In the genomic region with DNA sequence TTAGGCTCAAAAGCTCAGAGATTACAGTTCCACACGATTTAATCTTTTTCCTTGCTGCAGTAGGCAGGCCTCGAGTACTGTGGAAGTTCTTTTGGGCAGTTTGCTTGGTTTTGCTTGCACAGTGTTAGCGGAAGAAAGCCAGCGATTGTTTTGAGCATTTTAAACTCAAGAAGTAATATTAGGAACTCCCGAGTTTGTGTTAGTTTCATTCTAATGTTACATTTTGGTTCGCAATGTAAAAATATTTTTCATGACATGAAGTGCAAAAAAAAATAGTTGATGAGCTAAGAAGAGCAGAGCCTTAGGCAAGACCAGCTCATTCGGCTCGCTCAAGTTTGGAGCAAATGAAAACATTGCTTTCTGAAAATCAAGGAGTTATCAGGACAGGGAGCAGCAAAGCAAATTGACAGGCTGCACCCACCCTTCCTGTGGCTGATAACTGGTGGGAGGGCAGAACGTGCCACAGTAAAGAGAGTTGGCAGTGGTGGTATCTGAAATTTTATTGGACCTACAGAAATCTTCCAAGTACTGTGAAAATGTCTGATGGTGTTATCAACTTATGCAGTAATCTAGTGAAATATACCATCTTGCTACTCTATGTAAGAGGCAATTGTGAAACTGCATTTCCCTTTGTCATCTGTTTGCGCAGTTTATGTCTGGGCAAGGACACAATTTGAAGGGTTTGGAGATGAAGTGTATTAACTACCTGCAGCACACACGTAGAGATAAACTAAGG, we compare ENCODE assay signal across 8 cellular contexts. TPM values are rescaled to one million over a fixed set of nuclear protein-coding genes. Genes with fewer than 3 reads are reported as not detected.
DNase-seq lines count a peak whose midpoint lies in the region; ATAC-seq, FAIRE-seq and TF ChIP-seq lines count a peak whose summit lies in the region.

No MANE protein-coding gene starts in this region.

- FAIRE-seq in HepG2 (lab: Jason Lieb, UNC) = no peak

- H3K79me2 ChIP-seq in HepG2 (ENCODE audit: insufficient read depth, low read length) = no peaks in the 10 kb centered on the region

- peaks cover 12% of the 10 kb centered on the region for H3K36me3 Mint-ChIP-seq in activated naive CD8-positive, alpha-beta T cell treated with anti-CD3 and anti-CD28 coated beads, Interleukin-2, amount 10 ng/mL, durations not matched to agents 7 days and 5 days

- DNase-seq in HepG2 (ENCODE audit: low spot score) (no peak), left lung (no peak), HuH-7.5 (ENCODE audit: low spot score) (no peak), SHP77 (lab: John Stamatoyannopoulos, UW) (no peak)
- DNase-seq in activated naive CD8-positive, alpha-beta T cell treated with anti-CD3 and anti-CD28 coated beads, Interleukin-2, amount 10 ng/mL, durations not matched to agents 7 days and 5 days = no peak

- TF ChIP-seq POLR2A in HepG2 (IDR thresholded peaks at IDR 0.05; ENCODE audit: insufficient read depth in 1 of 2, low read depth in 2 of 2, low read length in 2 of 2) = no peak

- peak overlapping the region; percentile 96 for H3K4me3 Mint-ChIP-seq in activated naive CD8-positive, alpha-beta T cell treated with anti-CD3 and anti-CD28 coated beads, Interleukin-2, amount 10 ng/mL, durations not matched to agents 7 days and 5 days

- peaks cover 2 to 39% (median 18%) of the 10 kb centered on the region in 4 donors for H3K4me1 ChIP-seq in liver (ENCODE audit: control insufficient read depth in 4 of 4, insufficient read depth in 4 of 4, low read length in 3 of 4)
- H3K4me1 ChIP-seq in HepG2 (ENCODE audit: insufficient read depth, low read length) = no peaks in the 10 kb centered on the region
- H3K4me1 ChIP-seq in left lung = peaks cover 0 to 58% of the 10 kb centered on the region in 2 donors
- H3K4me1 ChIP-seq in thymus (ENCODE audit: control insufficient read depth, insufficient read depth, low read length) = peaks cover 12% of the 10 kb centered on the region

- H3K9me3 ChIP-seq in liver (ENCODE audit: control insufficient read depth in 4 of 4, low read length in 3 of 4) (no peaks in the 10 kb centered on the region), HepG2 (ENCODE audit: low read length) (no peaks in the 10 kb centered on the region), left lung (no peaks in the 10 kb centered on the region), thymus (ENCODE audit: control insufficient read depth) (no peaks in the 10 kb centered on the region)

- POLR2A ChIA-PET in HepG2 (lab: Yijun Ruan, JAX) = no interaction called here
- POLR2A ChIA-PET in activated naive CD8-positive, alpha-beta T cell treated with anti-CD3 and anti-CD28 coated beads, Interleukin-2, amount 10 ng/mL, durations not matched to agents 7 days and 5 days (lab: Charles Lee) = interaction anchor here (0.9 to 3.5 kb wide), 12 partner anchors 10 to 346 kb away, joined by 3 to 32 read pairs (median 5); no protein-coding TSS in a partner anchor

- H3K9me3 Mint-ChIP-seq in activated naive CD8-positive, alpha-beta T cell treated with anti-CD3 and anti-CD28 coated beads, Interleukin-2, amount 10 ng/mL, durations not matched to agents 7 days and 5 days = no peaks in the 10 kb centered on the region

- peaks cover 42% of the 10 kb centered on the region for H3K4me1 Mint-ChIP-seq in activated naive CD8-positive, alpha-beta T cell treated with anti-CD3 and anti-CD28 coated beads, Interleukin-2, amount 10 ng/mL, durations not matched to agents 7 days and 5 days

- intact Hi-C loops in HepG2 (cut with micrococcal nuclease; ENCODE audit: unreplicated experiment) = no loop called here
- intact Hi-C loops in left lung (cut with DNase I) = no loop called here

- no peak overlapping the region for H2AFZ ChIP-seq in HepG2 (ENCODE audit: low read length)

- no peak for ATAC-seq in HepG2
- ATAC-seq in activated naive CD8-positive, alpha-beta T cell treated with anti-CD3 and anti-CD28 coated beads, Interleukin-2, amount 10 ng/mL, durations not matched to agents 7 days and 5 days (ENCODE audit: low read depth) = peak; percentile 4
- peak; percentile 4 for ATAC-seq in left lung
- no peak for ATAC-seq in GM21723 (IDR thresholded peaks at IDR 0.05; ENCODE audit: unreplicated experiment)

- no peak for TF ChIP-seq CTCF in liver (IDR thresholded peaks at IDR 0.05; ENCODE audit: low read depth, low read length, missing input control)
- no peak for TF ChIP-seq CTCF in HepG2 (CRISPR knock-in tag; IDR thresholded peaks at IDR 0.05)
- TF ChIP-seq CTCF in left lung (IDR thresholded peaks at IDR 0.05) = no peak

- H3K4me3 ChIP-seq in liver (ENCODE audit: low read depth in 1 of 3, low read length in 3 of 3) (peak overlapping the region; percentile 72 to 99 (median 96)), HepG2 (replicated peaks in 1 of 3; ENCODE audit: insufficient read depth in 1 of 3, low read depth in 2 of 3, low read length in 3 of 3) (no peak overlapping the region), left lung (peak overlapping the region; percentile 72 to 82), thymus (ENCODE audit: low read length) (peak overlapping the region; percentile 71)

- TF ChIP-seq EP300 in HepG2 (IDR thresholded peaks at IDR 0.05; ENCODE audit: low read depth in 2 of 2, low read length in 2 of 2) (no peak), HepG2 (CRISPR knock-in tag; IDR thresholded peaks at IDR 0.05; ENCODE audit: borderline replicate concordance) (no peak)

- H3K27ac Mint-ChIP-seq in activated naive CD8-positive, alpha-beta T cell treated with anti-CD3 and anti-CD28 coated beads, Interleukin-2, amount 10 ng/mL, durations not matched to agents 7 days and 5 days = peak overlapping the region; percentile 96

- peak overlapping the region; percentile 48 to 90 for H3K9ac ChIP-seq in liver (ENCODE audit: low read depth in 1 of 2, low read length in 2 of 2)
- H3K9ac ChIP-seq in HepG2 (ENCODE audit: insufficient read depth, low read depth, low read length) = no peak overlapping the region

- no peaks in the 10 kb centered on the region for H3K27me3 Mint-ChIP-seq in activated naive CD8-positive, alpha-beta T cell treated with anti-CD3 and anti-CD28 coated beads, Interleukin-2, amount 10 ng/mL, durations not matched to agents 7 days and 5 days

- CTCF ChIA-PET in HepG2 (lab: Yijun Ruan, JAX; ENCODE audit: low intra/inter-chr PET ratio, low total read pairs) = no interaction called here

- H3K36me3 ChIP-seq in liver (ENCODE audit: control insufficient read depth in 4 of 4, insufficient read depth in 3 of 4, low read depth in 1 of 4, low read length in 3 of 4) (no peaks in the 10 kb centered on the region), HepG2 (replicated peaks in 1 of 2; ENCODE audit: control insufficient read depth in 1 of 2, insufficient read depth in 2 of 2, low read length in 2 of 2) (no peaks in the 10 kb centered on the region), left lung (no peaks in the 10 kb centered on the region), thymus (ENCODE audit: control insufficient read depth, insufficient read depth) (no peaks in the 10 kb centered on the region)

- WGBS in liver = 4% methylated on average over 11 of the region's 11 CpGs
- WGBS in HepG2 (ENCODE audit: low lambda C conversion rate) = 42% methylated on average over 11 of the region's 11 CpGs
- WGBS in thymus = 10% methylated on average over 11 of the region's 11 CpGs

- BruUV-seq in HepG2 (replicated peaks; lab: Mats Ljungman, UMichigan) = no TSS peak

- no peaks in the 10 kb centered on the region for H4K20me1 ChIP-seq in HepG2 (ENCODE audit: insufficient read depth, low read length)

- H3K27me3 ChIP-seq in liver (ENCODE audit: control insufficient read depth in 4 of 4, insufficient read depth in 4 of 4, low read length in 3 of 4) (no peaks in the 10 kb centered on the region), HepG2 (ENCODE audit: control insufficient read depth in 1 of 2, insufficient read depth in 2 of 2, low read length in 2 of 2) (peaks cover 1 to 28% of the 10 kb centered on the region in 2 experiments; a peak in 4 of 5 replicates), left lung (no peaks in the 10 kb centered on the region), thymus (ENCODE audit: control insufficient read depth, insufficient read depth) (no peaks in the 10 kb centered on the region)

- H3K4me2 ChIP-seq in HepG2 (ENCODE audit: low read depth, low read length) = no peak overlapping the region

- H3K27ac ChIP-seq in liver (ENCODE audit: low read depth in 1 of 2, low read length in 2 of 2) = peak overlapping the region; percentile 87 to 92
- H3K27ac ChIP-seq in HepG2 (ENCODE audit: extremely low read length, insufficient read depth, low read length) = no peak overlapping the region
- H3K27ac ChIP-seq in left lung = peak overlapping the region; percentile 84 to 97
- H3K27ac ChIP-seq in thymus (ENCODE audit: low read depth) = peak overlapping the region; percentile 47

- TF ChIP-seq RAD21 in liver (IDR thresholded peaks at IDR 0.05) (no peak), HepG2 (CRISPR knock-in tag; IDR thresholded peaks at IDR 0.05) (no peak)

- in situ Hi-C loops in HepG2 (cut with HindIII; ENCODE audit: extremely low pct_ligation_motif_present, low pct_unique_long_range_greater_than_20kb) = no loop called here

RNA-seq across cellular contexts. Expression of gene PLCL2, which starts 1.4 kb away (rescaled TPM):
- total RNA-seq in liver (10 to 100 TPM; 16.3 to 16.5 TPM), HepG2 (2016; rRNA removed; fragmentation: Illumina TruSeq; extraction: Trizol) (not detected in 2 replicates), left lung (10 to 100 TPM in 1 of 2 donors, 1 to 10 TPM in 1; 7.8 to 10.1 TPM)
- polyA plus RNA-seq in liver (1 to 10 TPM; 1.5 to 2.6 TPM), HepG2 (2011; rRNA removed) (not detected in 2 replicates), thymus (7.0 TPM)
- total RNA-seq in HepG2 (2016; cell fraction: cytosol; rRNA removed; fragmentation: Illumina TruSeq; extraction: Trizol; ENCODE audit: low read depth) = not detected in 2 replicates
- total RNA-seq in HepG2 (2016; cell fraction: insoluble cytoplasmic fraction; rRNA removed; fragmentation: Illumina TruSeq; extraction: Trizol) = 0.04 TPM in 1 of 2 replicates, not detected in the other
- not detected in 2 replicates for total RNA-seq in HepG2 (2016; cell fraction: membrane; rRNA removed; fragmentation: Illumina TruSeq; extraction: Trizol)
- total RNA-seq in HepG2 (2016; cell fraction: nucleus; rRNA removed; fragmentation: Illumina TruSeq; extraction: Trizol) = not detected in 2 replicates
- polyA plus RNA-seq in HepG2 (2011; cell fraction: cytosol; rRNA removed) = not detected in 2 replicates
- polyA plus RNA-seq in HepG2 (2011; cell fraction: nucleus; rRNA removed) = not detected in 2 replicates
- polyA plus RNA-seq in HepG2 (2012) = not detected in 2 replicates
- polyA plus RNA-seq in HepG2 (2016; cell fraction: cytosol; fragmentation: Illumina TruSeq; extraction: Trizol; ENCODE audit: low read depth) = not detected in 2 replicates
- polyA plus RNA-seq in HepG2 (2016; cell fraction: insoluble cytoplasmic fraction; fragmentation: Illumina TruSeq; extraction: Trizol; ENCODE audit: low read depth) = not detected in 2 replicates
- not detected in 2 replicates for polyA plus RNA-seq in HepG2 (2016; cell fraction: membrane; fragmentation: Illumina TruSeq; extraction: Trizol; ENCODE audit: low read depth)
- not detected in 2 replicates for polyA plus RNA-seq in HepG2 (2016; cell fraction: nucleus; fragmentation: Illumina TruSeq; extraction: Trizol; ENCODE audit: insufficient read depth, low read depth)
- 5.6 TPM in 1 of 2 replicates, not detected in the other for polyA minus RNA-seq in HepG2 (2011; rRNA and poly(A)+ RNA removed; ENCODE audit: low replicate concordance)
- polyA minus RNA-seq in HepG2 (2011; cell fraction: cytosol; rRNA and poly(A)+ RNA removed) = not detected in 2 replicates
- polyA minus RNA-seq in HepG2 (2011; cell fraction: nucleus; rRNA and poly(A)+ RNA removed) = not detected in 2 replicates
- 10 to 100 TPM; 53.2 to 58.0 TPM for total RNA-seq in activated naive CD8-positive, alpha-beta T cell treated with anti-CD3 and anti-CD28 coated beads, Interleukin-2, amount 10 ng/mL, durations not matched to agents 7 days and 5 days

Comparison
In these comparisons a context has a peak if more than half of its experiments do, and no peak if none do; other contexts are left out.
1. H3K4me3 ChIP-seq: peak in liver (3 of 3), left lung (2 of 2) and thymus (single experiment); none in HepG2 (0 of 3).
2. ATAC-seq: peak in activated naive CD8-positive, alpha-beta T cell treated with anti-CD3 and anti-CD28 coated beads, Interleukin-2, amount 10 ng/mL, durations not matched to agents 7 days and 5 days (single experiment) and left lung (single experiment); none in HepG2 (single experiment) and GM21723 (single experiment).